10 cellular contexts compared by ENCODE assay signal in genomic region chr16:81703177-81704155, GRCh38.
DNase-seq lines count a peak whose midpoint lies in the region; ATAC-seq, FAIRE-seq and TF ChIP-seq lines count a peak whose summit lies in the region.
"Had no signal": no experiment of that assay in that cellular context is flagged by ENCODE, and none has a peak within 500 bp of the region (broad histone marks: within the 10 kb centered on the region; RNA-seq: fewer than 3 reads in every experiment).

No MANE protein-coding gene starts in this region.

- no peak for TF ChIP-seq POLR2A in A549 (IDR thresholded peaks at IDR 0.05; ENCODE audit: low read length)
- TF ChIP-seq POLR2A in right lobe of liver (IDR thresholded peaks at IDR 0.05) = no peak

- intact Hi-C loops in right lobe of liver (cut with DNase I) = loop anchor here in 1 of 2 donors (10.0 kb wide), 1 partner anchor 289 kb away; no protein-coding TSS in a partner anchor

- TF ChIP-seq EP300 in A549 (IDR thresholded peaks at IDR 0.05) = peak in 1 of 2 experiments; percentile 33; a peak in 1 of 5 replicates

- H3K4me1 ChIP-seq in A549 (peaks cover 66% of the 10 kb centered on the region), right lobe of liver (peaks cover 0 to 9% (median 4%) of the 10 kb centered on the region in 4 donors)
- H3K4me1 ChIP-seq: HAP-1 had no signal

- 23% methylated on average over 24 of the region's 27 CpGs for WGBS in A549 (ENCODE audit: missing lambda C conversion rate)
- 88% methylated on average over 9 of the region's 27 CpGs for WGBS in right lobe of liver (ENCODE audit: insufficient coverage, low coverage, low lambda C conversion rate, missing lambda C conversion rate)

- H3K27me3 ChIP-seq in right lobe of liver = no peaks in the 10 kb centered on the region

- ATAC-seq in A549 (peak; percentile 79 to 82), right lobe of liver (no peak), HG02885 (IDR thresholded peaks at IDR 0.05; ENCODE audit: poor library complexity, unreplicated experiment) (no peak), HG03442 (IDR thresholded peaks at IDR 0.05; ENCODE audit: unreplicated experiment) (no peak), HG03342 (IDR thresholded peaks at IDR 0.05; ENCODE audit: unreplicated experiment) (no peak)

- H3K27ac ChIP-seq in A549 (peak overlapping the region; percentile 94 to 97), right lobe of liver (no peak overlapping the region)

- TF ChIP-seq RAD21 in A549 (conservative IDR thresholded peaks at IDR 0.05 in 1 of 2, IDR thresholded peaks at IDR 0.05 in 1 of 2) = no peak

- H3K4me2 ChIP-seq in A549 = peak overlapping the region; percentile 73

- H3K9me3 ChIP-seq in A549 = no peaks in the 10 kb centered on the region
- H3K9me3 ChIP-seq in right lobe of liver = no peaks in the 10 kb centered on the region
- H3K9me3 ChIP-seq: HAP-1 had no signal

- H3K4me3 ChIP-seq in A549 (peak overlapping the region; percentile 28; the same call in 1 of the 3 replicates), right lobe of liver (no peak overlapping the region)
- H3K4me3 ChIP-seq: HAP-1 had no signal

- peak; percentile 80 to 92 for DNase-seq in A549 (ENCODE audit: low read depth in 1 of 2, low spot score in 1 of 2)
- DNase-seq in HCEC 1CT = peak; percentile 87
- peak; percentile 92 for DNase-seq in astrocyte of the hippocampus (ENCODE audit: low read depth, low spot score)
- peak in 2 of 3 donors; percentile 14 to 43 for DNase-seq in right lobe of liver
- no peak for DNase-seq in GM10248 (ENCODE audit: extremely low spot score)
- DNase-seq: stimulated activated CD4-positive, alpha-beta T cell treated with anti-CD3 and anti-CD28 coated beads, Interleukin-2, amount 100 ng/mL, for 48 hours had no signal

- peaks cover 0 to 32% (median 11%) of the 10 kb centered on the region in 4 donors for H3K36me3 ChIP-seq in right lobe of liver

- CTCF ChIA-PET in A549 (lab: Yijun Ruan, JAX) (interaction anchor here (0.5 to 2.8 kb wide), 6 partner anchors 9 to 336 kb away, joined by 3 to 8 read pairs (median 6); no protein-coding TSS in a partner anchor), GM10248 (lab: Yijun Ruan, JAX) (interaction anchor here (1.3 kb wide), 1 partner anchor 80 kb away, joined by 4 read pairs; no protein-coding TSS in a partner anchor)

- no peak for TF ChIP-seq CTCF in A549 (IDR thresholded peaks at IDR 0.05)
- TF ChIP-seq CTCF in right lobe of liver (IDR thresholded peaks at IDR 0.05) = no peak
- TF ChIP-seq CTCF in GM10248 (IDR thresholded peaks at IDR 0.05; ENCODE audit: control extremely low read depth, extremely low read depth, low read depth, missing control alignments) = no peak

- POLR2A ChIA-PET in A549 (lab: Yijun Ruan, JAX) = no interaction called here
- POLR2A ChIA-PET in GM10248 (lab: Yijun Ruan, JAX) = no interaction called here

- peak; percentile 72 for FAIRE-seq in A549 (lab: Jason Lieb, UNC)

TF ChIP-seq in A549, 52 proteins besides CTCF, POLR2A, EP300 and RAD21:
- TF ChIP-seq HOXA7 (CRISPR knock-in tag; IDR thresholded peaks at IDR 0.05) (no peak; the same call in 1 of the 2 replicates), TFCP2L1 (CRISPR knock-in tag; IDR thresholded peaks at IDR 0.05) (0 out of 2 replicates have a peak, but pooled peaks have one; percentile 36), NFE2L2 (conservative IDR thresholded peaks at IDR 0.05; ENCODE audit: low read length) (no peak), NPAS2 (CRISPR knock-in tag; IDR thresholded peaks at IDR 0.05; ENCODE audit: borderline replicate concordance) (no peak), BHLHE40 (IDR thresholded peaks at IDR 0.05; ENCODE audit: low read depth, low read length) (no peak), JUNB (IDR thresholded peaks at IDR 0.05) (peak; percentile 39; the same call in 1 of the 2 replicates), FOSL2 (IDR thresholded peaks at IDR 0.05) (0 out of 2 replicates have a peak, but pooled peaks have one; percentile 34), FOSL2 (CRISPR knock-in tag; IDR thresholded peaks at IDR 0.05) (peak; percentile 93), ESRRA (IDR thresholded peaks at IDR 0.05; ENCODE audit: borderline replicate concordance, low read length) (no peak), FOXS1 (CRISPR knock-in tag; IDR thresholded peaks at IDR 0.05) (no peak), CBX8 (IDR thresholded peaks at IDR 0.05) (no peak), MAFK (IDR thresholded peaks at IDR 0.05; ENCODE audit: partially characterized antibody) (peak; percentile 95), PBX3 (IDR thresholded peaks at IDR 0.05) (no peak), RARB (CRISPR knock-in tag; IDR thresholded peaks at IDR 0.05) (no peak), ZFP36 (IDR thresholded peaks at IDR 0.05; ENCODE audit: borderline replicate concordance, partially characterized antibody) (no peak), ZNF302 (CRISPR knock-in tag; IDR thresholded peaks at IDR 0.05) (no peak), JUN (IDR thresholded peaks at IDR 0.05) (peak in 1 of 2 experiments; percentile 68; a peak in 2 of 5 replicates), RFX5 (IDR thresholded peaks at IDR 0.05) (no peak), EHMT2 (IDR thresholded peaks at IDR 0.05; ENCODE audit: low read depth) (no peak), GATA3 (IDR thresholded peaks at IDR 0.05; ENCODE audit: borderline replicate concordance) (no peak), NR3C1 (IDR thresholded peaks at IDR 0.05) (no peak), POLR2AphosphoS2 (conservative IDR thresholded peaks at IDR 0.05; ENCODE audit: low read length) (no peak), FOSB (CRISPR knock-in tag; IDR thresholded peaks at IDR 0.05) (0 out of 2 replicates have a peak, but pooled peaks have one; percentile 4), ZSCAN20 (CRISPR knock-in tag; IDR thresholded peaks at IDR 0.05) (no peak), KDM5A (IDR thresholded peaks at IDR 0.05) (no peak)
- TF ChIP-seq, protein P1, sequence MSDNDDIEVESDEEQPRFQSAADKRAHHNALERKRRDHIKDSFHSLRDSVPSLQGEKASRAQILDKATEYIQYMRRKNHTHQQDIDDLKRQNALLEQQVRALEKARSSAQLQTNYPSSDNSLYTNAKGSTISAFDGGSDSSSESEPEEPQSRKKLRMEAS (IDR thresholded peaks at IDR 0.05) = peak; percentile 86; the same call in 1 of the 2 replicates
- TF ChIP-seq, protein P2, sequence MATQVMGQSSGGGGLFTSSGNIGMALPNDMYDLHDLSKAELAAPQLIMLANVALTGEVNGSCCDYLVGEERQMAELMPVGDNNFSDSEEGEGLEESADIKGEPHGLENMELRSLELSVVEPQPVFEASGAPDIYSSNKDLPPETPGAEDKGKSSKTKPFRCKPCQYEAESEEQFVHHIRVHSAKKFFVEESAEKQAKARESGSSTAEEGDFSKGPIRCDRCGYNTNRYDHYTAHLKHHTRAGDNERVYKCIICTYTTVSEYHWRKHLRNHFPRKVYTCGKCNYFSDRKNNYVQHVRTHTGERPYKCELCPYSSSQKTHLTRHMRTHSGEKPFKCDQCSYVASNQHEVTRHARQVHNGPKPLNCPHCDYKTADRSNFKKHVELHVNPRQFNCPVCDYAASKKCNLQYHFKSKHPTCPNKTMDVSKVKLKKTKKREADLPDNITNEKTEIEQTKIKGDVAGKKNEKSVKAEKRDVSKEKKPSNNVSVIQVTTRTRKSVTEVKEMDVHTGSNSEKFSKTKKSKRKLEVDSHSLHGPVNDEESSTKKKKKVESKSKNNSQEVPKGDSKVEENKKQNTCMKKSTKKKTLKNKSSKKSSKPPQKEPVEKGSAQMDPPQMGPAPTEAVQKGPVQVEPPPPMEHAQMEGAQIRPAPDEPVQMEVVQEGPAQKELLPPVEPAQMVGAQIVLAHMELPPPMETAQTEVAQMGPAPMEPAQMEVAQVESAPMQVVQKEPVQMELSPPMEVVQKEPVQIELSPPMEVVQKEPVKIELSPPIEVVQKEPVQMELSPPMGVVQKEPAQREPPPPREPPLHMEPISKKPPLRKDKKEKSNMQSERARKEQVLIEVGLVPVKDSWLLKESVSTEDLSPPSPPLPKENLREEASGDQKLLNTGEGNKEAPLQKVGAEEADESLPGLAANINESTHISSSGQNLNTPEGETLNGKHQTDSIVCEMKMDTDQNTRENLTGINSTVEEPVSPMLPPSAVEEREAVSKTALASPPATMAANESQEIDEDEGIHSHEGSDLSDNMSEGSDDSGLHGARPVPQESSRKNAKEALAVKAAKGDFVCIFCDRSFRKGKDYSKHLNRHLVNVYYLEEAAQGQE (IDR thresholded peaks at IDR 0.05) = no peak
- TF ChIP-seq, protein P3, sequence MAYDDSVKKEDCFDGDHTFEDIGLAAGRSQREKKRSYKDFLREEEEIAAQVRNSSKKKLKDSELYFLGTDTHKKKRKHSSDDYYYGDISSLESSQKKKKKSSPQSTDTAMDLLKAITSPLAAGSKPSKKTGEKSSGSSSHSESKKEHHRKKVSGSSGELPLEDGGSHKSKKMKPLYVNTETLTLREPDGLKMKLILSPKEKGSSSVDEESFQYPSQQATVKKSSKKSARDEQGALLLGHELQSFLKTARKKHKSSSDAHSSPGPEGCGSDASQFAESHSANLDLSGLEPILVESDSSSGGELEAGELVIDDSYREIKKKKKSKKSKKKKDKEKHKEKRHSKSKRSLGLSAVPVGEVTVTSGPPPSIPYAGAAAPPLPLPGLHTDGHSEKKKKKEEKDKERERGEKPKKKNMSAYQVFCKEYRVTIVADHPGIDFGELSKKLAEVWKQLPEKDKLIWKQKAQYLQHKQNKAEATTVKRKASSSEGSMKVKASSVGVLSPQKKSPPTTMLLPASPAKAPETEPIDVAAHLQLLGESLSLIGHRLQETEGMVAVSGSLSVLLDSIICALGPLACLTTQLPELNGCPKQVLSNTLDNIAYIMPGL (CRISPR knock-in tag; IDR thresholded peaks at IDR 0.05; ENCODE audit: borderline replicate concordance) = no peak
- TF ChIP-seq, protein P4, sequence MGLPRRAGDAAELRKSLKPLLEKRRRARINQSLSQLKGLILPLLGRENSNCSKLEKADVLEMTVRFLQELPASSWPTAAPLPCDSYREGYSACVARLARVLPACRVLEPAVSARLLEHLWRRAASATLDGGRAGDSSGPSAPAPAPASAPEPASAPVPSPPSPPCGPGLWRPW (IDR thresholded peaks at IDR 0.05) = no peak

Comparison
In these comparisons a context has a peak if more than half of its experiments do, and no peak if none do; other contexts are left out.
1. ATAC-seq: peak in A549 (2 of 2); none in right lobe of liver (0 of 4), HG02885 (single experiment), HG03442 (single experiment) and HG03342 (single experiment).
2. H3K27ac ChIP-seq: peak in A549 (2 of 2); none in right lobe of liver (0 of 3).